ENCODE assay signal across 8 cellular contexts in the genomic region with DNA sequence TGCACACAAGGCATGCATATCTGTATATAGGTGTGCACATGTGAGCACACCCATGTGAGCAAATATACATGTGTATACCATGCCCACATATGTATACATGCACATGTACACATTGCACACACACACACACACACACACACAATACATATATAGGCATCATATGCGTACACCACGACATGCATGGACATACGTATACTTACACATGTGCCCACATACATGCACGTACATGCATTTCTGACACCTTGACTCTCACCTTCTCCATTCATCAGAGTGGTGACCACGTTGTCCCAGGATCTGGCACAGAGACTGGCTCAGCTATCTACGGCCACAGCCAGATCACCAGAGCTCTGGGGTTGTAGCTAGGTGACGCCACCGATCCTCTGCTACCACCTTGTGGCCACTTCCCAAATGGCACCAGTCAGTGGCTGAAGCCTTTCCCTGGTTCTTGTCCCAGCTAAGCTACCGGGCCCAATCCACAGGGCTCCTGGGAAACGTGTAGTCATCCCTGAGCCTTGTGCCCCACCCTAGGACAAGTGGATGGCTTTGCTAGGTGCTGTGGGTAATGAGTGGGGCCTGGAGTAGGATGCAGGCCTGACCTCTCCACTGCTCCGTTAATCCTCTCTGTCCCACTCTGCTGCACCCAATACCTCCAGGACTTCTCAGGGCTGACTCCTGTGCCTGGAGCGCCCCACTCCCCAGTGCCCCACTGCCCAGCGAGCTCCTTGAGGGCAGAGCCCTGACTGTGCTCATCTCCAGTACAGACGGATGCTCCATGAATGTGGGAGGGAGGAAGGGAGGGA.
DNase-seq lines count a peak whose midpoint lies in the region; ATAC-seq, FAIRE-seq and TF ChIP-seq lines count a peak whose summit lies in the region.

No MANE protein-coding gene starts in this region.

- DNase-seq in NCI-H1930 (lab: John Stamatoyannopoulos, UW): peak; percentile 47 to 70
- peak; percentile 36 for DNase-seq in T-helper 22 cell (ENCODE audit: low read depth)
- DNase-seq in astrocyte (ENCODE audit: low read depth): peak; percentile 51
- peak; percentile 90 for DNase-seq in hepatocyte (ENCODE audit: low spot score)

- H4K20me1 ChIP-seq in astrocyte (ENCODE audit: insufficient read depth, low read length) (no peaks in the 10 kb centered on the region), hepatocyte (ENCODE audit: insufficient read depth, poor library complexity, severe bottlenecking) (no peaks in the 10 kb centered on the region)

- peaks cover 15% of the 10 kb centered on the region for H3K4me1 ChIP-seq in astrocyte (ENCODE audit: insufficient read depth, low read length)
- H3K4me1 ChIP-seq in hepatocyte (ENCODE audit: insufficient read depth): peaks cover 8% of the 10 kb centered on the region
- H3K4me1 ChIP-seq in skeletal muscle satellite cell (ENCODE audit: control insufficient read depth, insufficient read depth, low read length): peaks cover 10% of the 10 kb centered on the region

- no peaks in the 10 kb centered on the region for H3K36me3 Mint-ChIP-seq in astrocyte (ENCODE audit: low read depth, unreplicated experiment)

- H3K9me2 ChIP-seq in hepatocyte (replicated peaks; ENCODE audit: insufficient read depth): no peaks in the 10 kb centered on the region

- H3K27ac Mint-ChIP-seq in astrocyte (ENCODE audit: unreplicated experiment): no peak overlapping the region

- H3K79me2 ChIP-seq in astrocyte (ENCODE audit: insufficient read depth, low read length): no peaks in the 10 kb centered on the region
- no peaks in the 10 kb centered on the region for H3K79me2 ChIP-seq in hepatocyte

- H3K9ac ChIP-seq in astrocyte (ENCODE audit: low read length): peak overlapping the region; percentile 19
- H3K9ac ChIP-seq in skeletal muscle satellite cell (ENCODE audit: low read depth, low read length): peak overlapping the region; percentile 19

- H3K9me3 ChIP-seq in astrocyte (ENCODE audit: insufficient read depth, low read depth, low read length) (no peaks in the 10 kb centered on the region), hepatocyte (ENCODE audit: low read depth) (no peaks in the 10 kb centered on the region), skeletal muscle satellite cell (replicated peaks; ENCODE audit: low read length) (no peaks in the 10 kb centered on the region)

- H3K27me3 ChIP-seq in astrocyte (ENCODE audit: insufficient read depth, low read length) (peaks cover 6% of the 10 kb centered on the region), hepatocyte (peaks cover 17% of the 10 kb centered on the region), skeletal muscle satellite cell (ENCODE audit: control insufficient read depth, insufficient read depth, low read length) (peaks cover 18% of the 10 kb centered on the region)

- ATAC-seq in HG02678 (IDR thresholded peaks at IDR 0.05; ENCODE audit: unreplicated experiment) (peak; percentile 85), HG02623 (IDR thresholded peaks at IDR 0.05; ENCODE audit: unreplicated experiment) (no peak)

- H2AFZ ChIP-seq in astrocyte (ENCODE audit: low read depth, low read length) (no peak overlapping the region), hepatocyte (no peak overlapping the region)

- no peaks in the 10 kb centered on the region for H3K36me3 ChIP-seq in astrocyte (ENCODE audit: insufficient read depth, low read length)
- H3K36me3 ChIP-seq in hepatocyte (replicated peaks; ENCODE audit: insufficient read depth, low read depth): no peaks in the 10 kb centered on the region
- no peaks in the 10 kb centered on the region for H3K36me3 ChIP-seq in skeletal muscle satellite cell (ENCODE audit: insufficient read depth, low read length)

- no peaks in the 10 kb centered on the region for H3K9me3 Mint-ChIP-seq in astrocyte (ENCODE audit: unreplicated experiment)

- H3K27ac ChIP-seq in astrocyte (ENCODE audit: low read depth, low read length) (no peak overlapping the region), hepatocyte (no peak overlapping the region)

- TF ChIP-seq CTCF in GM12873 (IDR thresholded peaks at IDR 0.05; ENCODE audit: insufficient read depth, low read depth, low read length, missing control alignments): peak; percentile 99
- TF ChIP-seq CTCF in astrocyte (IDR thresholded peaks at IDR 0.05; ENCODE audit: insufficient read depth, low read depth, low read length): peak; percentile 98
- peak; percentile 85 for TF ChIP-seq CTCF in hepatocyte (IDR thresholded peaks at IDR 0.05; ENCODE audit: poor library complexity)

- 38% methylated on average over 14 of the region's 14 CpGs for WGBS in hepatocyte (ENCODE audit: low lambda C conversion rate, missing lambda C conversion rate)

- peak; percentile 41 for FAIRE-seq in astrocyte (lab: Jason Lieb, UNC)

- H3K4me3 ChIP-seq in astrocyte (ENCODE audit: insufficient read depth, low read depth, low read length) (no peak overlapping the region), hepatocyte (no peak overlapping the region), skeletal muscle satellite cell (ENCODE audit: low read length) (no peak overlapping the region)

- H3K4me3 Mint-ChIP-seq in astrocyte (ENCODE audit: unreplicated experiment): no peak overlapping the region

- H3K4me1 Mint-ChIP-seq in astrocyte (ENCODE audit: low read depth, unreplicated experiment): peaks cover 13% of the 10 kb centered on the region

- H3K4me2 ChIP-seq in astrocyte (ENCODE audit: low read length) (no peak overlapping the region), hepatocyte (no peak overlapping the region), skeletal muscle satellite cell (ENCODE audit: low read length) (no peak overlapping the region)

- H3K27me3 Mint-ChIP-seq in astrocyte (ENCODE audit: low read depth, unreplicated experiment): peaks cover 3% of the 10 kb centered on the region

Comparison
In these comparisons a context has a peak if more than half of its experiments do, and no peak if none do; other contexts are left out.
1. DNase-seq: peak in every context shown above with its lines; median percentile 90 in hepatocyte; 58 in NCI-H1930; 51 in astrocyte; 36 in T-helper 22 cell.